27 cellular contexts compared by ENCODE assay signal in genomic region chr4:125676583-125676982, GRCh38.
"Had no signal": no experiment of that assay in that cellular context is flagged by ENCODE, and none has a peak within 500 bp of the region (broad histone marks: within the 10 kb centered on the region; RNA-seq: fewer than 3 reads in every experiment).

No MANE protein-coding gene starts in this region.

- H3K27ac ChIP-seq: hepatocyte, left lung, lower lobe of right lung, neutrophil, parathyroid adenoma, right atrium auricular region, right lobe of liver, suprapubic skin, tibial nerve, uterus had no signal

- H3K4me2 ChIP-seq: hepatocyte, smooth muscle cell had no signal

- H3K4me3 Mint-ChIP-seq: nephron; neural crest cell; stimulated activated naive B cell treated with anti-CD40 and anti-IgM and Interleukin-4, amounts not matched to agents 10 μg/mL and 1 μg/mL and 100 μg/mL, for 72 hours; stimulated activated naive CD8-positive, alpha-beta T cell treated with anti-CD3 and anti-CD28 coated beads, Interleukin-15, Interleukin-2, amounts not matched to agents 100 ng/mL and 50 ng/mL, for 24 hours; type B pancreatic cell had no signal

- H3K9ac ChIP-seq: parathyroid adenoma had no signal

- H3K4me1 Mint-ChIP-seq: naive thymus-derived CD8-positive, alpha-beta T cell; nephron; neural crest cell; stimulated activated naive B cell treated with anti-CD40 and anti-IgM and Interleukin-4, amounts not matched to agents 10 μg/mL and 1 μg/mL and 100 μg/mL, for 72 hours had no signal

- H3K27me3 Mint-ChIP-seq: naive thymus-derived CD8-positive, alpha-beta T cell; progenitor cell of endocrine pancreas; stimulated activated naive B cell treated with anti-CD40 and anti-IgM and Interleukin-4, amounts not matched to agents 10 μg/mL and 1 μg/mL and 100 μg/mL, for 72 hours; stimulated activated naive CD8-positive, alpha-beta T cell treated with anti-CD3 and anti-CD28 coated beads, Interleukin-15, Interleukin-2, amounts not matched to agents 100 ng/mL and 50 ng/mL, for 24 hours; type B pancreatic cell had no signal

- ATAC-seq: left colon; left lung; lower lobe of right lung; naive thymus-derived CD8-positive, alpha-beta T cell; right lobe of liver; stimulated activated naive B cell treated with anti-CD40 and anti-IgM and Interleukin-4, amounts not matched to agents 10 μg/mL and 1 μg/mL and 100 μg/mL, for 72 hours had no signal

- H3K9me3 Mint-ChIP-seq: nephron, neural crest cell, type B pancreatic cell had no signal

- H3K36me3 ChIP-seq: left lung, lower lobe of right lung, neutrophil, right atrium auricular region, right lobe of liver, suprapubic skin, tibial nerve, uterus had no signal

- H3K27me3 ChIP-seq: hepatocyte, left lung, neutrophil, right atrium auricular region, right lobe of liver, suprapubic skin, tibial nerve, uterus had no signal

- H3K27ac Mint-ChIP-seq: naive thymus-derived CD8-positive, alpha-beta T cell; nephron; progenitor cell of endocrine pancreas; stimulated activated naive B cell treated with anti-CD40 and anti-IgM and Interleukin-4, amounts not matched to agents 10 μg/mL and 1 μg/mL and 100 μg/mL, for 72 hours; stimulated activated naive CD8-positive, alpha-beta T cell treated with anti-CD3 and anti-CD28 coated beads, Interleukin-15, Interleukin-2, amounts not matched to agents 100 ng/mL and 50 ng/mL, for 24 hours; type B pancreatic cell had no signal

- H3K4me3 ChIP-seq: hepatocyte, left lung, lower lobe of right lung, right atrium auricular region, right lobe of liver, smooth muscle cell, suprapubic skin, tibial nerve, uterus had no signal

- H3K9me3 ChIP-seq: left lung, lower lobe of right lung, neutrophil, right atrium auricular region, suprapubic skin, tibial nerve, uterus had no signal

- H2AFZ ChIP-seq: hepatocyte, parathyroid adenoma had no signal

- DNase-seq: kidney; left colon; left lung; lower lobe of right lung; mammary epithelial cell; mesenchymal stem cell; naive thymus-derived CD8-positive, alpha-beta T cell; occipital lobe; right lobe of liver; stimulated activated CD4-positive, alpha-beta T cell treated with anti-CD3 and anti-CD28 coated beads, Interleukin-12 subunit alpha, Interleukin-12 subunit beta, amount 100 ng/mL, for 4 hours; stimulated activated CD4-positive, alpha-beta T cell treated with anti-CD3 and anti-CD28 coated beads, Interleukin-15, amount 100 ng/mL, for 24 hours; stimulated activated CD4-positive, alpha-beta T cell treated with anti-CD3 and anti-CD28 coated beads, Interleukin-2, amount 100 ng/mL, for 24 hours; stimulated activated CD4-positive, alpha-beta T cell treated with anti-CD3 and anti-CD28 coated beads, Interleukin-4, amount 100 ng/mL, for 1 hour; stimulated activated naive B cell treated with anti-CD40 and anti-IgM and Interleukin-4, amounts not matched to agents 10 μg/mL and 1 μg/mL and 100 μg/mL, for 72 hours; uterus had no signal

- H3K36me3 Mint-ChIP-seq: naive thymus-derived CD8-positive, alpha-beta T cell; stimulated activated naive B cell treated with anti-CD40 and anti-IgM and Interleukin-4, amounts not matched to agents 10 μg/mL and 1 μg/mL and 100 μg/mL, for 72 hours; type B pancreatic cell had no signal

- H3K4me1 ChIP-seq: left lung, lower lobe of right lung, right atrium auricular region, right lobe of liver, suprapubic skin, tibial nerve, uterus had no signal

- H3K79me2 ChIP-seq: hepatocyte, parathyroid adenoma had no signal
